In genomic region chr16:4693956-4694663, GRCh38 we compare ENCODE assay signal across 8 cellular contexts. TPM values are rescaled to one million over a fixed set of nuclear protein-coding genes. Genes with fewer than 3 reads are reported as not detected.
DNase-seq lines count a peak whose midpoint lies in the region; ATAC-seq and TF ChIP-seq lines count a peak whose summit lies in the region.

No MANE protein-coding gene starts in this region.

- peak overlapping the region; percentile 75 for H3K4me3 Mint-ChIP-seq in T-helper 1 cell treated with Interleukin-12 subunit alpha and Interleukin-12 subunit beta and Interleukin-4 antibody, amounts not matched to agents 30 μg/mL and 1 μg/mL, for 36 hours
- H3K4me3 Mint-ChIP-seq in immature natural killer cell: peak overlapping the region; percentile 54 to 87 (median 73)

- in situ Hi-C loops in mammary epithelial cell (cut with MboI; ENCODE audit: low sequenced_read_pairs in 2 of 2): no loop called here

- CTCF ChIA-PET in mammary epithelial cell (lab: Charles Lee; ENCODE audit: low non-redundant PET): no interaction called here

- peaks cover 4% of the 10 kb centered on the region for H3K36me3 Mint-ChIP-seq in T-helper 1 cell treated with Interleukin-12 subunit alpha and Interleukin-12 subunit beta and Interleukin-4 antibody, amounts not matched to agents 30 μg/mL and 1 μg/mL, for 36 hours (ENCODE audit: low read depth)
- H3K36me3 Mint-ChIP-seq in immature natural killer cell: no peaks in the 10 kb centered on the region

- H3K27ac Mint-ChIP-seq in T-helper 1 cell treated with Interleukin-12 subunit alpha and Interleukin-12 subunit beta and Interleukin-4 antibody, amounts not matched to agents 30 μg/mL and 1 μg/mL, for 36 hours: peak overlapping the region; percentile 62
- peak overlapping the region in 4 of 6 donors; percentile 69 to 85 (median 78) for H3K27ac Mint-ChIP-seq in immature natural killer cell

- peaks cover 10% of the 10 kb centered on the region for H3K36me3 ChIP-seq in mammary epithelial cell (ENCODE audit: insufficient read depth, low read length)

- peaks cover 11% of the 10 kb centered on the region for H3K4me1 Mint-ChIP-seq in T-helper 1 cell treated with Interleukin-12 subunit alpha and Interleukin-12 subunit beta and Interleukin-4 antibody, amounts not matched to agents 30 μg/mL and 1 μg/mL, for 36 hours (ENCODE audit: low read depth)
- H3K4me1 Mint-ChIP-seq in immature natural killer cell: peaks cover 9 to 15% of the 10 kb centered on the region in 2 donors

- H2AFZ ChIP-seq in mammary epithelial cell (ENCODE audit: low read depth, low read length): peak overlapping the region; percentile 75

- BruUV-seq in mammary epithelial cell (replicated peaks; lab: Mats Ljungman, UMichigan): no TSS peak

- dilution Hi-C loops in mammary epithelial cell (cut with HindIII; ENCODE audit: low sequenced_read_pairs): no loop called here

- no peaks in the 10 kb centered on the region for H3K27me3 ChIP-seq in mammary epithelial cell (ENCODE audit: insufficient read depth, low read length)

- intact Hi-C loops in mammary epithelial cell (cut with micrococcal nuclease) (loop anchor here (2.0 kb wide), 2 partner anchors 77 to 263 kb away; no protein-coding TSS in a partner anchor), sciatic nerve (cut with DNase I) (loop anchor here (10.0 kb wide), 1 partner anchor 261 kb away; the partner anchor contains the start of gene SEC14L5)

- peak; percentile 29 for DNase-seq in mammary epithelial cell
- DNase-seq in immature natural killer cell: peak in 1 of 3 donors; percentile 41
- peak; percentile 56 to 57 for DNase-seq in stimulated activated CD4-positive, alpha-beta T cell treated with anti-CD3 and anti-CD28 coated beads, Interleukin-2, amount 100 ng/mL, for 24 hours
- no peak for DNase-seq in sciatic nerve (ENCODE audit: low spot score)
- DNase-seq in hippocampal formation (lab: John Stamatoyannopoulos, UW): no peak

- no peaks in the 10 kb centered on the region for H3K9me3 ChIP-seq in mammary epithelial cell (replicated peaks; ENCODE audit: insufficient read depth, low read length)

- 0% methylated on average over 4 of the region's 55 CpGs for WGBS in mammary epithelial cell (ENCODE audit: low coverage, missing lambda C conversion rate)

- peaks cover 24% of the 10 kb centered on the region for H3K79me2 ChIP-seq in mammary epithelial cell (ENCODE audit: insufficient read depth, low read length)

- H3K9me3 Mint-ChIP-seq in T-helper 1 cell treated with Interleukin-12 subunit alpha and Interleukin-12 subunit beta and Interleukin-4 antibody, amounts not matched to agents 30 μg/mL and 1 μg/mL, for 36 hours: no peaks in the 10 kb centered on the region
- H3K9me3 Mint-ChIP-seq in immature natural killer cell: no peaks in the 10 kb centered on the region

- ATAC-seq in HG02870 (IDR thresholded peaks at IDR 0.05; ENCODE audit: unreplicated experiment): peak; percentile 4
- ATAC-seq in sciatic nerve: no peak

- H3K4me1 ChIP-seq in mammary epithelial cell (ENCODE audit: insufficient read depth, low read length): peaks cover 19% of the 10 kb centered on the region

- peak overlapping the region; percentile 42 for H3K9ac ChIP-seq in mammary epithelial cell (ENCODE audit: insufficient read depth, low read length)

- H3K4me3 ChIP-seq in GM08714 (ENCODE audit: low read length) (peak overlapping the region; percentile 91), mammary epithelial cell (replicated peaks in 1 of 3; ENCODE audit: insufficient read depth in 1 of 3, low read depth in 2 of 3, low read length in 3 of 3) (peak overlapping the region; percentile 77 to 95 (median 91))

- peak overlapping the region; percentile 96 for H3K4me2 ChIP-seq in mammary epithelial cell (ENCODE audit: insufficient read depth, low read depth, low read length)

- H3K27ac ChIP-seq in mammary epithelial cell (ENCODE audit: insufficient read depth, low read depth, low read length): peak overlapping the region; percentile 3

- H4K20me1 ChIP-seq in mammary epithelial cell (ENCODE audit: insufficient read depth, low read length): no peaks in the 10 kb centered on the region

- TF ChIP-seq CTCF in mammary epithelial cell (conservative IDR thresholded peaks at IDR 0.05 in 1 of 2, IDR thresholded peaks at IDR 0.05 in 1 of 2; ENCODE audit: extremely low read depth in 1 of 2, insufficient read depth in 1 of 2, low read depth in 1 of 2, low read length in 2 of 2): no peak

- no peaks in the 10 kb centered on the region for H3K27me3 Mint-ChIP-seq in T-helper 1 cell treated with Interleukin-12 subunit alpha and Interleukin-12 subunit beta and Interleukin-4 antibody, amounts not matched to agents 30 μg/mL and 1 μg/mL, for 36 hours (ENCODE audit: low read depth)
- peaks cover 0 to 9% (median 3%) of the 10 kb centered on the region in 3 donors for H3K27me3 Mint-ChIP-seq in immature natural killer cell (ENCODE audit: low read depth in 3 of 3)

RNA-seq across cellular contexts. Expression of gene NUDT16L1, which starts 0.7 kb away (rescaled TPM):
- total RNA-seq in mammary epithelial cell: 10 to 100 TPM; 13.5 to 26.2 TPM
- 34.3 TPM for polyA plus RNA-seq in mammary epithelial cell
- 15.6 TPM for polyA minus RNA-seq in mammary epithelial cell
- polyA plus RNA-seq in immature natural killer cell: 100 to 1,000 TPM in 1 of 3 donors, 10 to 100 TPM in 2; 86.5 to 125 (median 99.6) TPM
- total RNA-seq in sciatic nerve: 21.3 TPM

RNA-seq across cellular contexts. Expression of gene ANKS3, which starts 40.0 kb away (rescaled TPM):
- 10 to 100 TPM; 14.5 to 24.3 TPM for total RNA-seq in mammary epithelial cell
- 9.4 TPM for polyA plus RNA-seq in mammary epithelial cell
- 13.3 TPM for polyA minus RNA-seq in mammary epithelial cell
- 1 to 10 TPM; 1.4 to 6.4 (median 2.6) TPM for polyA plus RNA-seq in immature natural killer cell
- 34.4 TPM for total RNA-seq in sciatic nerve

RNA-seq across cellular contexts. Expression of gene DNAAF8, which starts 40.2 kb away (rescaled TPM):
- under 1 TPM; 0.17 to 0.71 TPM for total RNA-seq in mammary epithelial cell
- polyA plus RNA-seq in mammary epithelial cell: 0.51 TPM
- polyA minus RNA-seq in mammary epithelial cell: not detected
- polyA plus RNA-seq in immature natural killer cell: under 1 TPM in 2 of 3 donors, not detected in 1; 0.15 to 0.22 TPM
- 0.31 TPM for total RNA-seq in sciatic nerve

Comparison
In these comparisons a context has a peak if more than half of its experiments do, and no peak if none do; other contexts are left out.
1. DNase-seq: peak in mammary epithelial cell (single experiment) and stimulated activated CD4-positive, alpha-beta T cell treated with anti-CD3 and anti-CD28 coated beads, Interleukin-2, amount 100 ng/mL, for 24 hours (2 of 2); none in sciatic nerve (single experiment) and hippocampal formation (0 of 2).